9 cellular contexts compared by ENCODE assay signal in genomic region chr19:52336976-52337375, GRCh38. TPM values are rescaled to one million over a fixed set of nuclear protein-coding genes. Genes with fewer than 3 reads are reported as not detected.
DNase-seq lines count a peak whose midpoint lies in the region; ATAC-seq and TF ChIP-seq lines count a peak whose summit lies in the region.
"Had no signal": no experiment of that assay in that cellular context is flagged by ENCODE, and none has a peak within 500 bp of the region (broad histone marks: within the 10 kb centered on the region; RNA-seq: fewer than 3 reads in every experiment).

No MANE protein-coding gene starts in this region.

- H2AFZ ChIP-seq in MM.1S (ENCODE audit: low read length): no peak overlapping the region

- DNase-seq in activated T-cell treated with anti-CD3 and anti-CD28 coated beads, Interleukin-2, amount 50 U/mL, for 24 hours: no peak
- no peak for DNase-seq in activated T-cell treated with anti-CD3 and anti-CD28 coated beads for 4 hours
- no peak for DNase-seq in adrenal gland
- no peak for DNase-seq in left lung
- DNase-seq in tibial artery: no peak
- DNase-seq in NOMO-1 treated with dmso at 0.1 percent for 144 hours (lab: John Stamatoyannopoulos, UW; ENCODE audit: unreplicated experiment): no peak
- DNase-seq in MM.1S: no peak
- DNase-seq: NCI-H1105 had no signal

- H3K4me2 ChIP-seq in MM.1S (ENCODE audit: low read depth, low read length): no peak overlapping the region

- H3K9me2 ChIP-seq in MM.1S (replicated peaks; ENCODE audit: insufficient read depth, low read length): no peaks in the 10 kb centered on the region

- TF ChIP-seq CTCF in adrenal gland (IDR thresholded peaks at IDR 0.05): no peak
- no peak for TF ChIP-seq CTCF in left lung (IDR thresholded peaks at IDR 0.05)
- TF ChIP-seq CTCF in tibial artery (IDR thresholded peaks at IDR 0.05): no peak
- no peak for TF ChIP-seq CTCF in MM.1S (IDR thresholded peaks at IDR 0.05; ENCODE audit: low read length)

- TF ChIP-seq POLR2A in adrenal gland (IDR thresholded peaks at IDR 0.05): no peak

- WGBS in adrenal gland, 4 donors: 4 to 7% (median 5%) methylated on average over 3 of the region's 3 CpGs

- no peak overlapping the region for H3K9ac ChIP-seq in MM.1S (ENCODE audit: low read length)

- peaks cover 15% of the 10 kb centered on the region for H3K4me1 Mint-ChIP-seq in activated T-cell treated with anti-CD3 and anti-CD28 coated beads, Interleukin-2, amount 50 U/mL, for 24 hours (ENCODE audit: low read depth)

- no peaks in the 10 kb centered on the region for H3K27me3 ChIP-seq in adrenal gland
- no peaks in the 10 kb centered on the region for H3K27me3 ChIP-seq in left lung
- no peaks in the 10 kb centered on the region for H3K27me3 ChIP-seq in tibial artery
- no peaks in the 10 kb centered on the region for H3K27me3 ChIP-seq in MM.1S (replicated peaks; ENCODE audit: insufficient read depth, low read length)

- peaks cover 53% of the 10 kb centered on the region for H3K36me3 Mint-ChIP-seq in activated T-cell treated with anti-CD3 and anti-CD28 coated beads, Interleukin-2, amount 50 U/mL, for 24 hours (ENCODE audit: low read depth)

- no peaks in the 10 kb centered on the region for H3F3A ChIP-seq in MM.1S (ENCODE audit: insufficient read depth, low read length)

- H3K4me3 ChIP-seq in adrenal gland (peak overlapping the region in 3 of 4 donors; percentile 78 to 86 (median 84)), left lung (peak overlapping the region; percentile 74 to 80), tibial artery (peak overlapping the region; percentile 69 to 84), MM.1S (ENCODE audit: low read length) (no peak overlapping the region)

- H3K9me3 Mint-ChIP-seq in activated T-cell treated with anti-CD3 and anti-CD28 coated beads, Interleukin-2, amount 50 U/mL, for 24 hours: peaks cover 40% of the 10 kb centered on the region

- H3K36me3 ChIP-seq in adrenal gland (replicated peaks in 1 of 2): no peaks in the 10 kb centered on the region
- no peaks in the 10 kb centered on the region for H3K36me3 ChIP-seq in left lung
- no peaks in the 10 kb centered on the region for H3K36me3 ChIP-seq in tibial artery
- H3K36me3 ChIP-seq in MM.1S (replicated peaks; ENCODE audit: insufficient read depth, low read length): no peaks in the 10 kb centered on the region

- peak overlapping the region; percentile 94 for H3K27ac Mint-ChIP-seq in activated T-cell treated with anti-CD3 and anti-CD28 coated beads, Interleukin-2, amount 50 U/mL, for 24 hours

- ATAC-seq in left lung: no peak
- no peak for ATAC-seq in HG03442 (IDR thresholded peaks at IDR 0.05; ENCODE audit: unreplicated experiment)

- no peaks in the 10 kb centered on the region for H3K79me2 ChIP-seq in MM.1S (ENCODE audit: low read length)

- no peaks in the 10 kb centered on the region for H4K20me1 ChIP-seq in MM.1S (ENCODE audit: insufficient read depth, low read length)

- no peaks in the 10 kb centered on the region for H3K27me3 Mint-ChIP-seq in activated T-cell treated with anti-CD3 and anti-CD28 coated beads, Interleukin-2, amount 50 U/mL, for 24 hours

- peaks cover 0 to 4% (median 0%) of the 10 kb centered on the region in 3 donors for H3K9me3 ChIP-seq in adrenal gland (replicated peaks in 1 of 3)
- H3K9me3 ChIP-seq in left lung: peaks cover 0 to 46% of the 10 kb centered on the region in 2 donors
- peaks cover 0 to 27% (median 13%) of the 10 kb centered on the region in 3 donors for H3K9me3 ChIP-seq in tibial artery
- H3K9me3 ChIP-seq in MM.1S (replicated peaks; ENCODE audit: insufficient read depth, low read length): no peaks in the 10 kb centered on the region

- H3K27ac ChIP-seq in adrenal gland (peak overlapping the region in 1 of 5 donors; percentile 76), left lung (peak overlapping the region in 1 of 2 donors; percentile 82), tibial artery (peak overlapping the region; percentile 83 to 84), MM.1S (ENCODE audit: low read length) (no peak overlapping the region)

- peak overlapping the region; percentile 91 for H3K4me3 Mint-ChIP-seq in activated T-cell treated with anti-CD3 and anti-CD28 coated beads, Interleukin-2, amount 50 U/mL, for 24 hours

- peaks cover 7 to 11% of the 10 kb centered on the region in 2 donors for H3K4me1 ChIP-seq in adrenal gland (replicated peaks in 1 of 2)
- H3K4me1 ChIP-seq in left lung: peaks cover 0 to 7% of the 10 kb centered on the region in 2 donors
- H3K4me1 ChIP-seq in tibial artery: peaks cover 0 to 11% (median 8%) of the 10 kb centered on the region in 4 donors
- H3K4me1 ChIP-seq in MM.1S (ENCODE audit: low read length): no peaks in the 10 kb centered on the region

- intact Hi-C loops in adrenal gland (cut with DNase I) (no loop called here), left lung (cut with DNase I) (no loop called here), tibial artery (cut with DNase I; ENCODE audit: low total_unique reads) (no loop called here)

RNA-seq across cellular contexts. Expression of gene ZNF610, which starts 0.9 kb away (rescaled TPM):
- total RNA-seq in adrenal gland (10 to 100 TPM in 1 of 8 donors, 1 to 10 TPM in 7; 1.9 to 10.2 (median 4.2) TPM), left lung (1 to 10 TPM; 2.1 to 5.7 TPM)
- polyA plus RNA-seq in adrenal gland: 10 to 100 TPM in 1 of 3 donors, 1 to 10 TPM in 2; 2.9 to 13.6 (median 4.3) TPM

RNA-seq across cellular contexts. Expression of gene ZNF880, which starts 32.7 kb away (rescaled TPM):
- total RNA-seq in adrenal gland: 10 to 100 TPM in 7 of 8 donors, 1 to 10 TPM in 1; 7.5 to 18.8 (median 15.5) TPM
- 10 to 100 TPM; 18.3 to 19.4 (median 18.8) TPM for polyA plus RNA-seq in adrenal gland
- total RNA-seq in left lung: 10 to 100 TPM; 12.8 to 15.4 TPM

RNA-seq across cellular contexts. Expression of gene ZNF480, which starts 40.0 kb away (rescaled TPM):
- 10 to 100 TPM in 4 of 8 donors, 1 to 10 TPM in 4; 2.1 to 15.1 (median 9.5) TPM for total RNA-seq in adrenal gland
- polyA plus RNA-seq in adrenal gland: 10 to 100 TPM in 2 of 3 donors, 1 to 10 TPM in 1; 7.2 to 16.3 (median 13.2) TPM
- total RNA-seq in left lung: 10 to 100 TPM; 10.7 to 12.1 TPM
